14 cellular contexts compared by ENCODE assay signal in the genomic region with DNA sequence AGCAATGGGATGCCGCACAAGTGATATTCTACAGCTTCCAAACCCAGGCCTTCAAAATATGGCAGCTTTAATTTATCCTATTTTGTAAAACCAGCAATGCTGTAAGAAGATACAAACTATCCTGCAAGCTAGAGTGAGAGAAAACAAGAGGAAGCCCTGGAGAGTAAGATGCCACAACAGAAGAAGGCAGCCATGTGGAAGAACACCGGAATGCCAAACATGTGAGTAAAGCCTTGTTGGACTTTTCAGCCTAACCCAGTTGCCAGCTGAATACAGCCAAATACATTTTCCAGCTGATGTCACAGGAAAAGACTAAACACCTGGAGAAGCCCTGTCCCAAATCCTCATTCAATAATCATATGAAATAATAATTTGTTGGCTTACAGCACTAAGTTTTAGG.
"Had no signal": no experiment of that assay in that cellular context is flagged by ENCODE, and none has a peak within 500 bp of the region (broad histone marks: within the 10 kb centered on the region; RNA-seq: fewer than 3 reads in every experiment).

No MANE protein-coding gene starts in this region.

- H3K4me3 ChIP-seq: breast epithelium, heart right ventricle, stomach, thoracic aorta had no signal

- H3K27me3 Mint-ChIP-seq: natural killer cell treated with Interleukin-12 subunit alpha and Interleukin-12 subunit beta and Interleukin-15 and Interleukin-18, amount 100 ng/mL, for 72 hours; T-helper 17 cell had no signal

- H3K4me1 ChIP-seq: breast epithelium, heart right ventricle, stomach had no signal

- H3K36me3 Mint-ChIP-seq: activated naive CD4-positive, alpha-beta T cell treated with anti-CD3 and anti-CD28 coated beads, Interleukin-2, amount 50 U/mL, for 72 hours had no signal

- H3K27me3 ChIP-seq: breast epithelium, heart right ventricle, stomach had no signal

- H3K27ac ChIP-seq: breast epithelium, heart right ventricle, stomach, thoracic aorta had no signal

- H3K9me3 ChIP-seq: thoracic aorta had no signal

- DNase-seq: activated CD4-positive, alpha-beta T cell treated with anti-CD3 and anti-CD28 coated beads, Interleukin-2, amount 50 U/mL, for 4 hours; activated CD4-positive, CD25-positive, alpha-beta regulatory T cell treated with anti-CD3 and anti-CD28 coated beads, Interleukin-2, amount 50 U/mL, for 72 hours; activated effector memory CD4-positive, alpha-beta T cell treated with Interleukin-2 at 50 U/mL for 16 hours; activated T-cell treated with anti-CD3 and anti-CD28 coated beads, Interleukin-2, amount 50 U/mL, for 1 hour; amniotic stem cell; heart right ventricle; left cardiac atrium; stimulated activated CD4-positive, alpha-beta T cell treated with anti-CD3 and anti-CD28 coated beads, Interleukin-4, amount 100 ng/mL, for 1 hour; stomach; T-helper 17 cell had no signal

- H3K4me3 Mint-ChIP-seq: natural killer cell treated with Interleukin-12 subunit alpha and Interleukin-12 subunit beta and Interleukin-15 and Interleukin-18, amount 100 ng/mL, for 72 hours; T-helper 17 cell had no signal

- H3K27ac Mint-ChIP-seq: activated naive CD4-positive, alpha-beta T cell treated with anti-CD3 and anti-CD28 coated beads, Interleukin-2, amount 50 U/mL, for 72 hours; natural killer cell treated with Interleukin-12 subunit alpha and Interleukin-12 subunit beta and Interleukin-15 and Interleukin-18, amount 100 ng/mL, for 72 hours; T-helper 17 cell had no signal

- H3K36me3 ChIP-seq: breast epithelium, heart right ventricle, stomach, thoracic aorta had no signal

- ATAC-seq: activated naive CD4-positive, alpha-beta T cell treated with anti-CD3 and anti-CD28 coated beads, Interleukin-2, amount 50 U/mL, for 72 hours; heart right ventricle; left cardiac atrium; natural killer cell treated with Interleukin-12 subunit alpha and Interleukin-12 subunit beta and Interleukin-15 and Interleukin-18, amount 100 ng/mL, for 72 hours; T-helper 17 cell had no signal

- H3K4me1 Mint-ChIP-seq: T-helper 17 cell had no signal
